Comparison of ENCODE assay signal across 8 cellular contexts in the genomic region with DNA sequence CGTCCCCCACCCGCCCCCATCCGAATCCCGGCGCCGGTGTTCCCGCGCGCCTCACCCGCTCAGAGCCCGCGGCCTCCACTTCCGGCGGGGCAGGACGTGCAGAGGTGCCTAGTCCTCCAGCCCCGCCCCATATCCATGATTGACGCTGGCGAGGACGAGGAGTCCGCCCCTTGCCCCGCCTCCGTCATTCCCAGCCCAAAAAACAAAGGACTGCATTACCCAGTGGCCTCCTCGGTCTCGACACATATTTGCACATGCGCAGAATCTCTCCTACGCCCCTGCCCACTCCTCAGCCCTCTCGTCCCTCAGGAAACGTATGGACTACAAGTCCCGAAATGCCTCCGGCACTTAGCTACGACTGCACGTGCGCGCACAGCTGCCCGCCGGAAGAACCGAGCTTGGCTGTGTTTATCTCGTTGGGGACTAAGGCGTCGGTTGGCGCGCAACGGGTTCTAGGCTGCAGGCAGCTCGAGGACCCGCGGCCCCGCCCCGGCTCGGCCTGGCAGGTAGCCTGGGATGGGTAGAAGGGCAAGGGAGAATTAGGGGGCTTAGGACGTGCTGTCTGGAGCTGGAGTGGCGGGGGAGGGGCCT.
A peak's percentile ranks its signal among the peaks of the same experiment; 100 is the strongest.
DNase-seq lines count a peak whose midpoint lies in the region; ATAC-seq and TF ChIP-seq lines count a peak whose summit lies in the region.

A gene with protein sequence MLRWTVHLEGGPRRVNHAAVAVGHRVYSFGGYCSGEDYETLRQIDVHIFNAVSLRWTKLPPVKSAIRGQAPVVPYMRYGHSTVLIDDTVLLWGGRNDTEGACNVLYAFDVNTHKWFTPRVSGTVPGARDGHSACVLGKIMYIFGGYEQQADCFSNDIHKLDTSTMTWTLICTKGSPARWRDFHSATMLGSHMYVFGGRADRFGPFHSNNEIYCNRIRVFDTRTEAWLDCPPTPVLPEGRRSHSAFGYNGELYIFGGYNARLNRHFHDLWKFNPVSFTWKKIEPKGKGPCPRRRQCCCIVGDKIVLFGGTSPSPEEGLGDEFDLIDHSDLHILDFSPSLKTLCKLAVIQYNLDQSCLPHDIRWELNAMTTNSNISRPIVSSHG (plus strand): TSS at position 407 of the 591 bp plus-strand sequence. CDS start 2,944 bp downstream, outside the sequence.
A gene (minus strand): TSS at position 104 of the 591 bp plus-strand sequence. CDS start 133 bp downstream, outside the sequence.

- peak within 1 kb of the TSS; percentile 67 for H3K4me3 ChIP-seq in GM06990 (replicated peaks; ENCODE audit: low read depth, low read length)

- H3K36me3 ChIP-seq in GM06990 (ENCODE audit: control insufficient read depth, insufficient read depth, low read length) = peaks cover 26% of the 10 kb centered on the region

- H3K27me3 ChIP-seq in GM06990 (replicated peaks; ENCODE audit: control insufficient read depth, insufficient read depth, low read length) = no peaks in the 10 kb centered on the region

- H3K27ac Mint-ChIP-seq in activated naive CD4-positive, alpha-beta T cell treated with anti-CD3 and anti-CD28 coated beads, Interleukin-2, amount 50 U/mL, for 24 hours = peak within 1 kb of the TSS; percentile 96

- H3K36me3 Mint-ChIP-seq in activated naive CD4-positive, alpha-beta T cell treated with anti-CD3 and anti-CD28 coated beads, Interleukin-2, amount 50 U/mL, for 24 hours = peaks cover 3% of the 10 kb centered on the region

- no peaks in the 10 kb centered on the region for H3K9me3 Mint-ChIP-seq in activated naive CD4-positive, alpha-beta T cell treated with anti-CD3 and anti-CD28 coated beads, Interleukin-2, amount 50 U/mL, for 24 hours

- peak; percentile 94 for ATAC-seq in HG02588 (IDR thresholded peaks at IDR 0.05; ENCODE audit: unreplicated experiment)
- ATAC-seq in SK-N-SH treated with all-trans-retinoic acid at 6 μM for 48 hours = peak; percentile 93

- DNase-seq in GM06990 (ENCODE audit: extremely low read depth, insufficient read length) = peak; percentile 98
- peak; percentile 100 for DNase-seq in NCI-H1092 (lab: John Stamatoyannopoulos, UW)
- DNase-seq in germinal center (ENCODE audit: low spot score) = peak; percentile 99
- DNase-seq in non-pigmented ciliary epithelial cell (ENCODE audit: low read depth) = peak; percentile 100
- peak; percentile 100 for DNase-seq in superior temporal gyrus (ENCODE audit: extremely low spot score)

- no peak for TF ChIP-seq CTCF in GM06990 (IDR thresholded peaks at IDR 0.05; ENCODE audit: insufficient read depth, low read length, poor library complexity, severe bottlenecking)

- peaks cover 76% of the 10 kb centered on the region for H3K4me1 Mint-ChIP-seq in activated naive CD4-positive, alpha-beta T cell treated with anti-CD3 and anti-CD28 coated beads, Interleukin-2, amount 50 U/mL, for 24 hours

- H3K4me3 Mint-ChIP-seq in activated naive CD4-positive, alpha-beta T cell treated with anti-CD3 and anti-CD28 coated beads, Interleukin-2, amount 50 U/mL, for 24 hours = peak within 1 kb of the TSS; percentile 94

- no peaks in the 10 kb centered on the region for H3K27me3 Mint-ChIP-seq in activated naive CD4-positive, alpha-beta T cell treated with anti-CD3 and anti-CD28 coated beads, Interleukin-2, amount 50 U/mL, for 24 hours

TF ChIP-seq in SK-N-SH treated with all-trans-retinoic acid at 6 μM for 48 hours, 23 proteins besides CTCF, POLR2A, EP300 and RAD21:
- TF ChIP-seq, protein P1, sequence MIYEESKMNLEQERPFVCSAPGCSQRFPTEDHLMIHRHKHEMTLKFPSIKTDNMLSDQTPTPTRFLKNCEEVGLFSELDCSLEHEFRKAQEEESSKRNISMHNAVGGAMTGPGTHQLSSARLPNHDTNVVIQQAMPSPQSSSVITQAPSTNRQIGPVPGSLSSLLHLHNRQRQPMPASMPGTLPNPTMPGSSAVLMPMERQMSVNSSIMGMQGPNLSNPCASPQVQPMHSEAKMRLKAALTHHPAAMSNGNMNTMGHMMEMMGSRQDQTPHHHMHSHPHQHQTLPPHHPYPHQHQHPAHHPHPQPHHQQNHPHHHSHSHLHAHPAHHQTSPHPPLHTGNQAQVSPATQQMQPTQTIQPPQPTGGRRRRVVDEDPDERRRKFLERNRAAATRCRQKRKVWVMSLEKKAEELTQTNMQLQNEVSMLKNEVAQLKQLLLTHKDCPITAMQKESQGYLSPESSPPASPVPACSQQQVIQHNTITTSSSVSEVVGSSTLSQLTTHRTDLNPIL (CRISPR knock-in tag; IDR thresholded peaks at IDR 0.05; ENCODE audit: low read depth) = no peak
- TF ChIP-seq PPARA (CRISPR knock-in tag; IDR thresholded peaks at IDR 0.05; ENCODE audit: borderline replicate concordance) (no peak), BACH2 (CRISPR knock-in tag; IDR thresholded peaks at IDR 0.05; ENCODE audit: borderline replicate concordance) (no peak), CSDC2 (CRISPR knock-in tag; IDR thresholded peaks at IDR 0.05) (no peak), ZNF565 (CRISPR knock-in tag; conservative IDR thresholded peaks at IDR 0.05; ENCODE audit: low read depth) (no peak), ZNF70 (CRISPR knock-in tag; IDR thresholded peaks at IDR 0.05) (no peak), ZFP30 (CRISPR knock-in tag; IDR thresholded peaks at IDR 0.05) (no peak), ZFP3 (CRISPR knock-in tag; IDR thresholded peaks at IDR 0.05) (no peak), ARNTL (CRISPR knock-in tag; IDR thresholded peaks at IDR 0.05; ENCODE audit: borderline replicate concordance, low read depth) (no peak), ZC3H10 (CRISPR knock-in tag; IDR thresholded peaks at IDR 0.05) (no peak), ESRRG (CRISPR knock-in tag; IDR thresholded peaks at IDR 0.05) (no peak), OSR1 (CRISPR knock-in tag; IDR thresholded peaks at IDR 0.05) (no peak), SNAI2 (CRISPR knock-in tag; IDR thresholded peaks at IDR 0.05) (no peak), GLIS3 (CRISPR knock-in tag; IDR thresholded peaks at IDR 0.05) (no peak), ZNF8 (CRISPR knock-in tag; IDR thresholded peaks at IDR 0.05) (no peak)
- TF ChIP-seq, protein P2, sequence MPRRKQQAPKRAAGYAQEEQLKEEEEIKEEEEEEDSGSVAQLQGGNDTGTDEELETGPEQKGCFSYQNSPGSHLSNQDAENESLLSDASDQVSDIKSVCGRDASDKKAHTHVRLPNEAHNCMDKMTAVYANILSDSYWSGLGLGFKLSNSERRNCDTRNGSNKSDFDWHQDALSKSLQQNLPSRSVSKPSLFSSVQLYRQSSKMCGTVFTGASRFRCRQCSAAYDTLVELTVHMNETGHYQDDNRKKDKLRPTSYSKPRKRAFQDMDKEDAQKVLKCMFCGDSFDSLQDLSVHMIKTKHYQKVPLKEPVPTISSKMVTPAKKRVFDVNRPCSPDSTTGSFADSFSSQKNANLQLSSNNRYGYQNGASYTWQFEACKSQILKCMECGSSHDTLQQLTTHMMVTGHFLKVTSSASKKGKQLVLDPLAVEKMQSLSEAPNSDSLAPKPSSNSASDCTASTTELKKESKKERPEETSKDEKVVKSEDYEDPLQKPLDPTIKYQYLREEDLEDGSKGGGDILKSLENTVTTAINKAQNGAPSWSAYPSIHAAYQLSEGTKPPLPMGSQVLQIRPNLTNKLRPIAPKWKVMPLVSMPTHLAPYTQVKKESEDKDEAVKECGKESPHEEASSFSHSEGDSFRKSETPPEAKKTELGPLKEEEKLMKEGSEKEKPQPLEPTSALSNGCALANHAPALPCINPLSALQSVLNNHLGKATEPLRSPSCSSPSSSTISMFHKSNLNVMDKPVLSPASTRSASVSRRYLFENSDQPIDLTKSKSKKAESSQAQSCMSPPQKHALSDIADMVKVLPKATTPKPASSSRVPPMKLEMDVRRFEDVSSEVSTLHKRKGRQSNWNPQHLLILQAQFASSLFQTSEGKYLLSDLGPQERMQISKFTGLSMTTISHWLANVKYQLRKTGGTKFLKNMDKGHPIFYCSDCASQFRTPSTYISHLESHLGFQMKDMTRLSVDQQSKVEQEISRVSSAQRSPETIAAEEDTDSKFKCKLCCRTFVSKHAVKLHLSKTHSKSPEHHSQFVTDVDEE (CRISPR knock-in tag; IDR thresholded peaks at IDR 0.05) = no peak
- TF ChIP-seq, protein P3, sequence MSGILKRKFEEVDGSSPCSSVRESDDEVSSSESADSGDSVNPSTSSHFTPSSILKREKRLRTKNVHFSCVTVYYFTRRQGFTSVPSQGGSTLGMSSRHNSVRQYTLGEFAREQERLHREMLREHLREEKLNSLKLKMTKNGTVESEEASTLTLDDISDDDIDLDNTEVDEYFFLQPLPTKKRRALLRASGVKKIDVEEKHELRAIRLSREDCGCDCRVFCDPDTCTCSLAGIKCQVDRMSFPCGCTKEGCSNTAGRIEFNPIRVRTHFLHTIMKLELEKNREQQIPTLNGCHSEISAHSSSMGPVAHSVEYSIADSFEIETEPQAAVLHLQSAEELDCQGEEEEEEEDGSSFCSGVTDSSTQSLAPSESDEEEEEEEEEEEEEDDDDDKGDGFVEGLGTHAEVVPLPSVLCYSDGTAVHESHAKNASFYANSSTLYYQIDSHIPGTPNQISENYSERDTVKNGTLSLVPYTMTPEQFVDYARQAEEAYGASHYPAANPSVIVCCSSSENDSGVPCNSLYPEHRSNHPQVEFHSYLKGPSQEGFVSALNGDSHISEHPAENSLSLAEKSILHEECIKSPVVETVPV (CRISPR knock-in tag; IDR thresholded peaks at IDR 0.05) = no peak

Comparison
In these comparisons a context has a peak if more than half of its experiments do, and no peak if none do; other contexts are left out.
1. Peak in every context shown above with its lines: DNase-seq, ATAC-seq and H3K4me3 ChIP-seq.